6 cellular contexts compared by ENCODE assay signal in the genomic region with DNA sequence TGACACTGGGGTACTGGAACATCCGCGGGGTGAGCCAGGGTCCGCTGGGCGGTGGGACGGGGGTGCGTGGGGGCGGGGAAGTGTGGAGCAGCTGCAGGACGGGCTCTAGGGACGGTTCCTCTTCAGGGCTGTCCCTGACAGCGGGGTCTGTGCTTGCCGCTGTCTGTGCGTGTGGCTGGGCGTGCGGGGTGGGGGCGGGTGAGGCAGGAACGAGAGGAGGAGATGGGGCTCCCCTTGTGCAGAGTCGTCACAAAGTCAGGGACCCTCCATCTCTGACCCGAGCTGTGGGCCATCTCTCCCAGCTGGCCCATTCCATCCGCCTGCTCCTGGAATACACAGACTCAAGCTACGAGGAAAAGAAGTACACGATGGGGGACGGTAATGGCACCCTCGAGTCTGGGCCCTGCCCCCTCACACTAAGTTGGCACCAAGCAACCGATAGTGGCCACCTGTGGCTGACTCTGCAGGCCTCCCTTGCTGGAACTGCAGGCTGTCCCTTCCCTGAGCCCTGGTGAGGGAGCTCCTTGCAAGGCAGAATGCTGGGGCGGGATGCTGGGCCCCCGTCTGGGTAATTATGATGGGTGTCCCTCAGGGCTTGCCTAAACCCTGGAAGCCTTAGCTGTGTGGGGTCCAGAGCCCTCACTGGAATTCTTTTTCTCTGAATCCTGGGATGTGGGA. TPM values are rescaled to one million over a fixed set of nuclear protein-coding genes. Genes with fewer than 3 reads are reported as not detected.
DNase-seq lines count a peak whose midpoint lies in the region; ATAC-seq and TF ChIP-seq lines count a peak whose summit lies in the region.

No MANE protein-coding gene starts in this region.

- H3K9me3 ChIP-seq in IMR-90 (ENCODE audit: control insufficient read depth, insufficient read depth, low read length) (no peaks in the 10 kb centered on the region), esophagus squamous epithelium (no peaks in the 10 kb centered on the region), skeletal muscle tissue (ENCODE audit: control insufficient read depth in 3 of 3, low read length in 3 of 3) (no peaks in the 10 kb centered on the region)

- H3K14ac ChIP-seq in IMR-90 (replicated peaks; ENCODE audit: low read depth, low read length), result no peak overlapping the region; the same call in 1 of the 2 replicates

- H3K56ac ChIP-seq in IMR-90 (ENCODE audit: extremely low read depth, insufficient read depth, low read length), result peak overlapping the region; percentile 24; the same call in 1 of the 2 replicates

- H3K4me3 ChIP-seq in IMR-90 (ENCODE audit: insufficient read depth, low read depth, low read length) (peak overlapping the region; percentile 40), esophagus squamous epithelium (peak overlapping the region; percentile 39 to 79 (median 60)), skeletal muscle tissue (ENCODE audit: low read length in 3 of 3) (peak overlapping the region; percentile 70 to 74 (median 72))

- peaks cover 7% of the 10 kb centered on the region for H3K9me1 ChIP-seq in IMR-90 (ENCODE audit: insufficient read depth, low read length)

- H4K20me1 ChIP-seq in IMR-90 (ENCODE audit: insufficient read depth, low read length), result no peaks in the 10 kb centered on the region

- 17% methylated on average over 1 of the region's 26 CpGs; no CpG with 5 or more reads in 1 of the 2 experiments for WGBS in IMR-90 (ENCODE audit: extremely low coverage in 2 of 2, insufficient read length in 1 of 2), 2 experiments
- 9 to 13% methylated on average over 7 to 14 of the region's 26 CpGs for WGBS in esophagus squamous epithelium, 2 donors

- in situ Hi-C loops in IMR-90 (cut with MboI; ENCODE audit: low sequenced_read_pairs), result no loop called here

- no peak overlapping the region for H4K5ac ChIP-seq in IMR-90 (ENCODE audit: low read depth, low read length)

- dilution Hi-C loops in IMR-90 (cut with HindIII; ENCODE audit: low sequenced_read_pairs, unreplicated experiment), result no loop called here

- peaks cover 6% of the 10 kb centered on the region; the same call in 1 of the 2 replicates for H3K4me1 ChIP-seq in IMR-90 (ENCODE audit: control insufficient read depth, insufficient read depth, low read length)
- H3K4me1 ChIP-seq in esophagus squamous epithelium, result peaks cover 12 to 22% (median 14%) of the 10 kb centered on the region in 3 donors
- H3K4me1 ChIP-seq in skeletal muscle tissue (ENCODE audit: control insufficient read depth in 3 of 3, insufficient read depth in 3 of 3, low read length in 3 of 3), result peaks cover 8 to 21% (median 10%) of the 10 kb centered on the region in 3 donors

- H2BK20ac ChIP-seq in IMR-90 (ENCODE audit: low read depth, low read length), result no peak overlapping the region

- H3K18ac ChIP-seq in IMR-90 (ENCODE audit: low read depth, low read length), result no peak overlapping the region

- peaks cover 10% of the 10 kb centered on the region for H3K36me3 ChIP-seq in IMR-90 (ENCODE audit: control insufficient read depth, insufficient read depth, low read length)
- peaks cover 0 to 26% (median 0%) of the 10 kb centered on the region in 3 donors for H3K36me3 ChIP-seq in esophagus squamous epithelium
- H3K36me3 ChIP-seq in skeletal muscle tissue (ENCODE audit: control insufficient read depth in 3 of 3, insufficient read depth in 3 of 3, low read length in 3 of 3), result peaks cover 6 to 17% (median 17%) of the 10 kb centered on the region in 3 donors

- intact Hi-C loops in IMR-90 (cut with micrococcal nuclease), result no loop called here
- intact Hi-C loops in esophagus squamous epithelium (cut with DNase I), result no loop called here

- no peak for TF ChIP-seq RAD21 in IMR-90 (IDR thresholded peaks at IDR 0.05; ENCODE audit: low read length)

- ATAC-seq in IMR-90 (ENCODE audit: low read depth) (peak; percentile 41; the same call in 1 of the 2 replicates), HG03280 (IDR thresholded peaks at IDR 0.05; ENCODE audit: unreplicated experiment) (no peak), HG03108 (IDR thresholded peaks at IDR 0.05; ENCODE audit: unreplicated experiment) (no peak)

- CTCF ChIA-PET in IMR-90 (lab: Yijun Ruan, JAX), result no interaction called here

- H3K23ac ChIP-seq in IMR-90 (ENCODE audit: low read depth, low read length), result peak overlapping the region; percentile 74; the same call in 1 of the 2 replicates

- no peak for TF ChIP-seq POLR2A in IMR-90 (IDR thresholded peaks at IDR 0.05; ENCODE audit: low read depth, low read length)
- no peak for TF ChIP-seq POLR2A in esophagus squamous epithelium (IDR thresholded peaks at IDR 0.05)

- no TSS peak for BruUV-seq in IMR-90 (replicated peaks; lab: Mats Ljungman, UMichigan)

- H3K27ac ChIP-seq in IMR-90 (ENCODE audit: insufficient read depth, low read length), result no peak overlapping the region
- peak overlapping the region; percentile 9 to 68 (median 66) for H3K27ac ChIP-seq in esophagus squamous epithelium
- H3K27ac ChIP-seq in skeletal muscle tissue (ENCODE audit: low read depth, low read length), result no peak overlapping the region

- DNase-seq in IMR-90 (peak; percentile 0), esophagus squamous epithelium (lab: John Stamatoyannopoulos, UW) (no peak), T1000 (lab: John Stamatoyannopoulos, UW) (no peak)

- peak overlapping the region; percentile 43; the same call in 1 of the 2 replicates for H2AK5ac ChIP-seq in IMR-90 (ENCODE audit: low read depth, low read length)

- peak overlapping the region; percentile 39; the same call in 1 of the 2 replicates for H2BK120ac ChIP-seq in IMR-90 (ENCODE audit: low read depth, low read length)

- no peak for TF ChIP-seq CTCF in IMR-90 (conservative IDR thresholded peaks at IDR 0.05; ENCODE audit: low read depth, low read length)
- TF ChIP-seq CTCF in esophagus squamous epithelium (IDR thresholded peaks at IDR 0.05), result no peak

- no peak overlapping the region for H4K91ac ChIP-seq in IMR-90 (ENCODE audit: insufficient read depth, low read depth, low read length)

- H3K4me2 ChIP-seq in IMR-90 (ENCODE audit: low read depth, low read length), result peak overlapping the region; percentile 97

- peak overlapping the region; percentile 78; the same call in 1 of the 2 replicates for H3K4ac ChIP-seq in IMR-90 (ENCODE audit: low read depth, low read length)

- no peak overlapping the region for H2BK5ac ChIP-seq in IMR-90 (ENCODE audit: low read depth, low read length, poor library complexity, severe bottlenecking)

- peak overlapping the region; percentile 54 for H2AFZ ChIP-seq in IMR-90 (replicated peaks; ENCODE audit: low read length, poor library complexity)

- H2AK9ac ChIP-seq in IMR-90 (replicated peaks; ENCODE audit: low read depth, low read length, poor library complexity), result peak overlapping the region; percentile 81

- H3K27me3 ChIP-seq in IMR-90 (ENCODE audit: control insufficient read depth, insufficient read depth, low read length) (no peaks in the 10 kb centered on the region), esophagus squamous epithelium (no peaks in the 10 kb centered on the region), skeletal muscle tissue (ENCODE audit: control insufficient read depth in 3 of 3, insufficient read depth in 3 of 3, low read length in 3 of 3) (no peaks in the 10 kb centered on the region)

- H3K9ac ChIP-seq in IMR-90 (ENCODE audit: low read depth, low read length) (peak overlapping the region; percentile 26), skeletal muscle tissue (ENCODE audit: low read depth in 1 of 3, low read length in 3 of 3) (peak overlapping the region; percentile 67 to 81 (median 80))

- H2BK15ac ChIP-seq in IMR-90 (ENCODE audit: low read depth, low read length), result no peak overlapping the region

- POLR2A ChIA-PET in IMR-90 (lab: Charles Lee; ENCODE audit: unreplicated experiment), result no interaction called here

- peak overlapping the region; percentile 35 to 86; a peak in 2 of 4 replicates for H4K8ac ChIP-seq in IMR-90 (ENCODE audit: low read depth in 2 of 2, low read length in 2 of 2)

- H3K79me1 ChIP-seq in IMR-90 (ENCODE audit: low read depth in 1 of 2, low read length in 2 of 2), result peaks cover 5 to 14% of the 10 kb centered on the region in 2 experiments; a peak in 2 of 4 replicates

TF ChIP-seq in IMR-90, 13 proteins besides CTCF, POLR2A, EP300 and RAD21:
- TF ChIP-seq SMC3 (IDR thresholded peaks at IDR 0.05; ENCODE audit: low read depth, low read length) (no peak), RFX5 (IDR thresholded peaks at IDR 0.05; ENCODE audit: low read depth, low read length) (no peak), MXI1 (IDR thresholded peaks at IDR 0.05; ENCODE audit: borderline replicate concordance, low read depth, low read length) (peak; percentile 0; the same call in 1 of the 2 replicates)

RNA-seq across cellular contexts. Expression of a gene that starts 0.4 kb away (rescaled TPM):
- total RNA-seq in IMR-90 (2012; rRNA removed) (6.9 and 10.2 TPM in 2 replicates), esophagus squamous epithelium (10 to 100 TPM; 17.8 to 87.9 (median 46.2) TPM), skeletal muscle tissue (32.9 TPM)
- polyA plus RNA-seq in IMR-90 (2012; rRNA removed), result 85.5 and 93.9 TPM in 2 replicates
- 35.3 and 55.1 TPM in 2 replicates for polyA plus RNA-seq in IMR-90 (2012; cell fraction: cytosol; rRNA removed)
- polyA plus RNA-seq in IMR-90 (2012; cell fraction: nucleus; rRNA removed; ENCODE audit: low replicate concordance), result 360 and 610 TPM in 2 replicates

RNA-seq across cellular contexts. Expression of a gene that starts 12.4 kb away (rescaled TPM):
- total RNA-seq in IMR-90 (2012; rRNA removed) (6.4 and 10.4 TPM in 2 replicates), esophagus squamous epithelium (10 to 100 TPM; 13.5 to 53.5 (median 29.4) TPM), skeletal muscle tissue (10.4 TPM)
- 37.8 and 42.2 TPM in 2 replicates for polyA plus RNA-seq in IMR-90 (2012; rRNA removed)
- 29.1 and 38.2 TPM in 2 replicates for polyA plus RNA-seq in IMR-90 (2012; cell fraction: cytosol; rRNA removed)
- polyA plus RNA-seq in IMR-90 (2012; cell fraction: nucleus; rRNA removed; ENCODE audit: low replicate concordance), result 28.6 and 35.6 TPM in 2 replicates

RNA-seq across cellular contexts. Expression of a gene that starts 19.4 kb away (rescaled TPM):
- not detected in 2 replicates for total RNA-seq in IMR-90 (2012; rRNA removed)
- polyA plus RNA-seq in IMR-90 (2012; rRNA removed), result not detected in 2 replicates
- polyA plus RNA-seq in IMR-90 (2012; cell fraction: cytosol; rRNA removed), result not detected in 2 replicates
- 0.24 TPM in 1 of 2 replicates, not detected in the other for polyA plus RNA-seq in IMR-90 (2012; cell fraction: nucleus; rRNA removed; ENCODE audit: low replicate concordance)
- 100 to 1,000 TPM in 1 of 4 donors, under 1 TPM in 1, not detected in 2; 0.83 to 299 TPM for total RNA-seq in esophagus squamous epithelium
- 16.7 TPM for total RNA-seq in skeletal muscle tissue

RNA-seq across cellular contexts. Expression of a gene that starts 43.8 kb away (rescaled TPM):
- total RNA-seq in IMR-90 (2012; rRNA removed) (0.28 and 0.36 TPM in 2 replicates), esophagus squamous epithelium (1 to 10 TPM in 2 of 4 donors, not detected in 2; 2.2 to 4.6 TPM), skeletal muscle tissue (11.5 TPM)
- 1.2 TPM in 2 replicates for polyA plus RNA-seq in IMR-90 (2012; rRNA removed)
- polyA plus RNA-seq in IMR-90 (2012; cell fraction: cytosol; rRNA removed), result 0.36 and 0.85 TPM in 2 replicates
- 0.50 and 2.1 TPM in 2 replicates for polyA plus RNA-seq in IMR-90 (2012; cell fraction: nucleus; rRNA removed; ENCODE audit: low replicate concordance)

RNA-seq across cellular contexts. Expression of a gene that starts 48.6 kb away (rescaled TPM):
- 50.3 and 61.5 TPM in 2 replicates for total RNA-seq in IMR-90 (2012; rRNA removed)
- polyA plus RNA-seq in IMR-90 (2012; rRNA removed), result 103 and 116 TPM in 2 replicates
- 64.5 and 81.2 TPM in 2 replicates for polyA plus RNA-seq in IMR-90 (2012; cell fraction: cytosol; rRNA removed)
- 569 and 1,268 TPM in 2 replicates for polyA plus RNA-seq in IMR-90 (2012; cell fraction: nucleus; rRNA removed; ENCODE audit: low replicate concordance)
- 10 to 100 TPM; 18.5 to 51.5 (median 24.4) TPM for total RNA-seq in esophagus squamous epithelium
- total RNA-seq in skeletal muscle tissue, result 34.4 TPM

Comparison
In these comparisons a context has a peak if more than half of its experiments do, and no peak if none do; other contexts are left out.
1. H3K27ac ChIP-seq: peak in esophagus squamous epithelium (4 of 4); none in IMR-90 (single experiment) and skeletal muscle tissue (single experiment).
2. Peak in every context shown above with its lines, with median percentiles within 50 percentile points of each other: H3K4me3 ChIP-seq.